ENCODE assay signal across 1 cellular context in the genomic region with DNA sequence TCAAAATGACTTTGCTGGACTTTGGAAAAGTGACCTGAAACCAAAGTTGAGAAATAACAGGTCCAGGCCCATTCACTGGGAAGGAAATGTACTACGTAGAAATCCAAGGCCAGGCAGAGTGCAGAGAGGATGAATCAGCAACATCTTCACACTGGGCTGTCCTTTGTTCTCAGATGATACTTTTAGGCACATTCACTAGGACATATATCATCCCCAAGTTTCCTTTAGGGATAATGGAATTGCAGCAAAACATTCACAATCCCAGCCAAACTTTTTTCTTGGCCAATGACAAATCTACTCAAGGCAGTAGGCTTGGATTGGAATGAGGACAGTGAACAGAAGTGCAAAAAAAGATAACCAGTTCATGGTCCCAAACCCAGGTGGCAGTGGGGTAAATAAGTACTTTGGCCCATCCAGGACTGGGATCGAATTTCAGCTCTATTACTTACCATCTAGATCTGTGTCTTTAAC.
TF ChIP-seq lines count a peak whose summit lies in the region.

No MANE protein-coding gene starts in this region.

TF ChIP-seq in HepG2, 621 proteins besides CTCF, POLR2A, EP300 and RAD21 (continued from another document and continues in another):
- TF ChIP-seq SP2 (CRISPR knock-in tag; IDR thresholded peaks at IDR 0.05) (no peak), SIX4 (CRISPR knock-in tag; IDR thresholded peaks at IDR 0.05) (peak; percentile 95), FOXM1 (CRISPR knock-in tag; IDR thresholded peaks at IDR 0.05) (0 out of 2 replicates have a peak, but pooled peaks have one; percentile 20), TCF7 (IDR thresholded peaks at IDR 0.05; ENCODE audit: low read depth) (peak; percentile 33; the same call in 1 of the 2 replicates), GATAD2A (CRISPR knock-in tag; IDR thresholded peaks at IDR 0.05) (peak; percentile 69), ZNF644 (CRISPR knock-in tag; IDR thresholded peaks at IDR 0.05; ENCODE audit: low read depth) (peak; percentile 84), JUN (CRISPR knock-in tag; IDR thresholded peaks at IDR 0.05) (no peak), RFXAP (CRISPR knock-in tag; IDR thresholded peaks at IDR 0.05; ENCODE audit: borderline replicate concordance) (no peak), ZKSCAN1 (IDR thresholded peaks at IDR 0.05; ENCODE audit: low read length) (no peak), MAF1 (CRISPR knock-in tag; IDR thresholded peaks at IDR 0.05; ENCODE audit: borderline replicate concordance) (no peak), RBM39 (IDR thresholded peaks at IDR 0.05; ENCODE audit: low read depth, low read length, poor library complexity, severe bottlenecking) (no peak), RCOR2 (CRISPR knock-in tag; IDR thresholded peaks at IDR 0.05) (peak; percentile 74; the same call in 1 of the 2 replicates), PRMT3 (CRISPR knock-in tag; IDR thresholded peaks at IDR 0.05; ENCODE audit: borderline replicate concordance, low read depth) (no peak), ZNF350 (CRISPR knock-in tag; IDR thresholded peaks at IDR 0.05; ENCODE audit: borderline replicate concordance, low read depth) (no peak), ZNF607 (CRISPR knock-in tag; IDR thresholded peaks at IDR 0.05; ENCODE audit: borderline replicate concordance) (no peak), ZSCAN30 (CRISPR knock-in tag; IDR thresholded peaks at IDR 0.05) (no peak), ZFP62 (CRISPR knock-in tag; IDR thresholded peaks at IDR 0.05) (no peak), ZNF550 (CRISPR knock-in tag; IDR thresholded peaks at IDR 0.05; ENCODE audit: borderline replicate concordance) (no peak), PHF5A (CRISPR knock-in tag; IDR thresholded peaks at IDR 0.05; ENCODE audit: low read depth, unreplicated experiment) (no peak), REXO4 (CRISPR knock-in tag; IDR thresholded peaks at IDR 0.05; ENCODE audit: borderline replicate concordance) (no peak), ZNF790 (CRISPR knock-in tag; IDR thresholded peaks at IDR 0.05; ENCODE audit: borderline replicate concordance) (no peak), NFE2 (CRISPR knock-in tag; IDR thresholded peaks at IDR 0.05) (peak; percentile 90), HMG20A (CRISPR knock-in tag; IDR thresholded peaks at IDR 0.05; ENCODE audit: borderline replicate concordance) (peak; percentile 54; the same call in 1 of the 2 replicates), SP140L (CRISPR knock-in tag; IDR thresholded peaks at IDR 0.05; ENCODE audit: borderline replicate concordance) (no peak), SMAD9 (CRISPR knock-in tag; IDR thresholded peaks at IDR 0.05) (no peak), TAF1 (CRISPR knock-in tag; IDR thresholded peaks at IDR 0.05) (no peak), ASH2L (IDR thresholded peaks at IDR 0.05; ENCODE audit: insufficient read length, low read depth, low read length) (peak; percentile 85), THYN1 (CRISPR knock-in tag; IDR thresholded peaks at IDR 0.05; ENCODE audit: borderline replicate concordance, low read depth) (no peak), KAT7 (CRISPR knock-in tag; IDR thresholded peaks at IDR 0.05; ENCODE audit: borderline replicate concordance) (no peak), NCOA1 (CRISPR knock-in tag; IDR thresholded peaks at IDR 0.05) (no peak), KDM2A (CRISPR knock-in tag; IDR thresholded peaks at IDR 0.05; ENCODE audit: borderline replicate concordance, low read depth) (no peak), IRX3 (CRISPR knock-in tag; IDR thresholded peaks at IDR 0.05; ENCODE audit: borderline replicate concordance, low read depth) (no peak), ATAD3A (CRISPR knock-in tag; IDR thresholded peaks at IDR 0.05) (no peak), ZBTB3 (CRISPR knock-in tag; IDR thresholded peaks at IDR 0.05; ENCODE audit: borderline replicate concordance, low read depth) (no peak)
- TF ChIP-seq, protein P1, sequence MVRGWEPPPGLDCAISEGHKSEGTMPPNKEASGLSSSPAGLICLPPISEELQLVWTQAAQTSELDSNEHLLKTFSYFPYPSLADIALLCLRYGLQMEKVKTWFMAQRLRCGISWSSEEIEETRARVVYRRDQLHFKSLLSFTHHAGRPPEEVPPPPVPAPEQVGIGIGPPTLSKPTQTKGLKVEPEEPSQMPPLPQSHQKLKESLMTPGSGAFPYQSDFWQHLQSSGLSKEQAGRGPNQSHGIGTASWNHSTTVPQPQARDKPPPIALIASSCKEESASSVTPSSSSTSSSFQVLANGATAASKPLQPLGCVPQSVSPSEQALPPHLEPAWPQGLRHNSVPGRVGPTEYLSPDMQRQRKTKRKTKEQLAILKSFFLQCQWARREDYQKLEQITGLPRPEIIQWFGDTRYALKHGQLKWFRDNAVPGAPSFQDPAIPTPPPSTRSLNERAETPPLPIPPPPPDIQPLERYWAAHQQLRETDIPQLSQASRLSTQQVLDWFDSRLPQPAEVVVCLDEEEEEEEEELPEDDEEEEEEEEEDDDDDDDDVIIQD (CRISPR knock-in tag; IDR thresholded peaks at IDR 0.05; ENCODE audit: low read depth), result peak; percentile 52; the same call in 1 of the 2 replicates
- TF ChIP-seq, protein P2, sequence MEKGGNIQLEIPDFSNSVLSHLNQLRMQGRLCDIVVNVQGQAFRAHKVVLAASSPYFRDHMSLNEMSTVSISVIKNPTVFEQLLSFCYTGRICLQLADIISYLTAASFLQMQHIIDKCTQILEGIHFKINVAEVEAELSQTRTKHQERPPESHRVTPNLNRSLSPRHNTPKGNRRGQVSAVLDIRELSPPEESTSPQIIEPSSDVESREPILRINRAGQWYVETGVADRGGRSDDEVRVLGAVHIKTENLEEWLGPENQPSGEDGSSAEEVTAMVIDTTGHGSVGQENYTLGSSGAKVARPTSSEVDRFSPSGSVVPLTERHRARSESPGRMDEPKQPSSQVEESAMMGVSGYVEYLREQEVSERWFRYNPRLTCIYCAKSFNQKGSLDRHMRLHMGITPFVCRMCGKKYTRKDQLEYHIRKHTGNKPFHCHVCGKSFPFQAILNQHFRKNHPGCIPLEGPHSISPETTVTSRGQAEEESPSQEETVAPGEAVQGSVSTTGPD (CRISPR knock-in tag; IDR thresholded peaks at IDR 0.05), result 0 out of 2 replicates have a peak, but pooled peaks have one; percentile 21
- TF ChIP-seq, protein P3, sequence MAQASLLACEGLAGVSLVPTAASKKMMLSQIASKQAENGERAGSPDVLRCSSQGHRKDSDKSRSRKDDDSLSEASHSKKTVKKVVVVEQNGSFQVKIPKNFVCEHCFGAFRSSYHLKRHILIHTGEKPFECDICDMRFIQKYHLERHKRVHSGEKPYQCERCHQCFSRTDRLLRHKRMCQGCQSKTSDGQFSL (CRISPR knock-in tag; IDR thresholded peaks at IDR 0.05), result no peak
- TF ChIP-seq, protein P4, sequence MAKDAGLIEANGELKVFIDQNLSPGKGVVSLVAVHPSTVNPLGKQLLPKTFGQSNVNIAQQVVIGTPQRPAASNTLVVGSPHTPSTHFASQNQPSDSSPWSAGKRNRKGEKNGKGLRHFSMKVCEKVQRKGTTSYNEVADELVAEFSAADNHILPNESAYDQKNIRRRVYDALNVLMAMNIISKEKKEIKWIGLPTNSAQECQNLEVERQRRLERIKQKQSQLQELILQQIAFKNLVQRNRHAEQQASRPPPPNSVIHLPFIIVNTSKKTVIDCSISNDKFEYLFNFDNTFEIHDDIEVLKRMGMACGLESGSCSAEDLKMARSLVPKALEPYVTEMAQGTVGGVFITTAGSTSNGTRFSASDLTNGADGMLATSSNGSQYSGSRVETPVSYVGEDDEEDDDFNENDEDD (CRISPR knock-in tag; IDR thresholded peaks at IDR 0.05; ENCODE audit: borderline replicate concordance), result no peak
- TF ChIP-seq, protein P5, sequence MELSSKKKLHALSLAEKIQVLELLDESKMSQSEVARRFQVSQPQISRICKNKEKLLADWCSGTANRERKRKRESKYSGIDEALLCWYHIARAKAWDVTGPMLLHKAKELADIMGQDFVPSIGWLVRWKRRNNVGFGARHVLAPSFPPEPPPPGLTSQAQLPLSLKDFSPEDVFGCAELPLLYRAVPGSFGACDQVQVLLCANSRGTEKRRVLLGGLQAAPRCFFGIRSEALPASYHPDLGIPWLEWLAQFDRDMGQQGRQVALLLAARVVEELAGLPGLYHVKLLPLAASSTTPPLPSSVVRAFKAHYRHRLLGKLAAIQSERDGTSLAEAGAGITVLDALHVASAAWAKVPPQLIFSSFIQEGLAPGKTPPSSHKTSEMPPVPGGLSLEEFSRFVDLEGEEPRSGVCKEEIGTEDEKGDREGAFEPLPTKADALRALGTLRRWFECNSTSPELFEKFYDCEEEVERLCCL (CRISPR knock-in tag; IDR thresholded peaks at IDR 0.05; ENCODE audit: borderline replicate concordance), result no peak
- TF ChIP-seq, protein P6, sequence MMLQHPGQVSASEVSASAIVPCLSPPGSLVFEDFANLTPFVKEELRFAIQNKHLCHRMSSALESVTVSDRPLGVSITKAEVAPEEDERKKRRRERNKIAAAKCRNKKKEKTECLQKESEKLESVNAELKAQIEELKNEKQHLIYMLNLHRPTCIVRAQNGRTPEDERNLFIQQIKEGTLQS (CRISPR knock-in tag; IDR thresholded peaks at IDR 0.05), result no peak
- TF ChIP-seq, protein P7, sequence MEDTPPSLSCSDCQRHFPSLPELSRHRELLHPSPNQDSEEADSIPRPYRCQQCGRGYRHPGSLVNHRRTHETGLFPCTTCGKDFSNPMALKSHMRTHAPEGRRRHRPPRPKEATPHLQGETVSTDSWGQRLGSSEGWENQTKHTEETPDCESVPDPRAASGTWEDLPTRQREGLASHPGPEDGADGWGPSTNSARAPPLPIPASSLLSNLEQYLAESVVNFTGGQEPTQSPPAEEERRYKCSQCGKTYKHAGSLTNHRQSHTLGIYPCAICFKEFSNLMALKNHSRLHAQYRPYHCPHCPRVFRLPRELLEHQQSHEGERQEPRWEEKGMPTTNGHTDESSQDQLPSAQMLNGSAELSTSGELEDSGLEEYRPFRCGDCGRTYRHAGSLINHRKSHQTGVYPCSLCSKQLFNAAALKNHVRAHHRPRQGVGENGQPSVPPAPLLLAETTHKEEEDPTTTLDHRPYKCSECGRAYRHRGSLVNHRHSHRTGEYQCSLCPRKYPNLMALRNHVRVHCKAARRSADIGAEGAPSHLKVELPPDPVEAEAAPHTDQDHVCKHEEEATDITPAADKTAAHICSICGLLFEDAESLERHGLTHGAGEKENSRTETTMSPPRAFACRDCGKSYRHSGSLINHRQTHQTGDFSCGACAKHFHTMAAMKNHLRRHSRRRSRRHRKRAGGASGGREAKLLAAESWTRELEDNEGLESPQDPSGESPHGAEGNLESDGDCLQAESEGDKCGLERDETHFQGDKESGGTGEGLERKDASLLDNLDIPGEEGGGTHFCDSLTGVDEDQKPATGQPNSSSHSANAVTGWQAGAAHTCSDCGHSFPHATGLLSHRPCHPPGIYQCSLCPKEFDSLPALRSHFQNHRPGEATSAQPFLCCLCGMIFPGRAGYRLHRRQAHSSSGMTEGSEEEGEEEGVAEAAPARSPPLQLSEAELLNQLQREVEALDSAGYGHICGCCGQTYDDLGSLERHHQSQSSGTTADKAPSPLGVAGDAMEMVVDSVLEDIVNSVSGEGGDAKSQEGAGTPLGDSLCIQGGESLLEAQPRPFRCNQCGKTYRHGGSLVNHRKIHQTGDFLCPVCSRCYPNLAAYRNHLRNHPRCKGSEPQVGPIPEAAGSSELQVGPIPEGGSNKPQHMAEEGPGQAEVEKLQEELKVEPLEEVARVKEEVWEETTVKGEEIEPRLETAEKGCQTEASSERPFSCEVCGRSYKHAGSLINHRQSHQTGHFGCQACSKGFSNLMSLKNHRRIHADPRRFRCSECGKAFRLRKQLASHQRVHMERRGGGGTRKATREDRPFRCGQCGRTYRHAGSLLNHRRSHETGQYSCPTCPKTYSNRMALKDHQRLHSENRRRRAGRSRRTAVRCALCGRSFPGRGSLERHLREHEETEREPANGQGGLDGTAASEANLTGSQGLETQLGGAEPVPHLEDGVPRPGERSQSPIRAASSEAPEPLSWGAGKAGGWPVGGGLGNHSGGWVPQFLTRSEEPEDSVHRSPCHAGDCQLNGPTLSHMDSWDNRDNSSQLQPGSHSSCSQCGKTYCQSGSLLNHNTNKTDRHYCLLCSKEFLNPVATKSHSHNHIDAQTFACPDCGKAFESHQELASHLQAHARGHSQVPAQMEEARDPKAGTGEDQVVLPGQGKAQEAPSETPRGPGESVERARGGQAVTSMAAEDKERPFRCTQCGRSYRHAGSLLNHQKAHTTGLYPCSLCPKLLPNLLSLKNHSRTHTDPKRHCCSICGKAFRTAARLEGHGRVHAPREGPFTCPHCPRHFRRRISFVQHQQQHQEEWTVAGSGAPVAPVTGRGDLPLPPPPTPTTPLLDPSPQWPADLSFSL (CRISPR knock-in tag; IDR thresholded peaks at IDR 0.05), result no peak
- TF ChIP-seq, protein P8, sequence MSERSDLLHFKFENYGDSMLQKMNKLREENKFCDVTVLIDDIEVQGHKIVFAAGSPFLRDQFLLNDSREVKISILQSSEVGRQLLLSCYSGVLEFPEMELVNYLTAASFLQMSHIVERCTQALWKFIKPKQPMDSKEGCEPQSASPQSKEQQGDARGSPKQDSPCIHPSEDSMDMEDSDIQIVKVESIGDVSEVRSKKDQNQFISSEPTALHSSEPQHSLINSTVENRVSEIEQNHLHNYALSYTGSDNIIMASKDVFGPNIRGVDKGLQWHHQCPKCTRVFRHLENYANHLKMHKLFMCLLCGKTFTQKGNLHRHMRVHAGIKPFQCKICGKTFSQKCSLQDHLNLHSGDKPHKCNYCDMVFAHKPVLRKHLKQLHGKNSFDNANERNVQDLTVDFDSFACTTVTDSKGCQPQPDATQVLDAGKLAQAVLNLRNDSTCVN (CRISPR knock-in tag; IDR thresholded peaks at IDR 0.05; ENCODE audit: borderline replicate concordance), result no peak
- TF ChIP-seq, protein P9, sequence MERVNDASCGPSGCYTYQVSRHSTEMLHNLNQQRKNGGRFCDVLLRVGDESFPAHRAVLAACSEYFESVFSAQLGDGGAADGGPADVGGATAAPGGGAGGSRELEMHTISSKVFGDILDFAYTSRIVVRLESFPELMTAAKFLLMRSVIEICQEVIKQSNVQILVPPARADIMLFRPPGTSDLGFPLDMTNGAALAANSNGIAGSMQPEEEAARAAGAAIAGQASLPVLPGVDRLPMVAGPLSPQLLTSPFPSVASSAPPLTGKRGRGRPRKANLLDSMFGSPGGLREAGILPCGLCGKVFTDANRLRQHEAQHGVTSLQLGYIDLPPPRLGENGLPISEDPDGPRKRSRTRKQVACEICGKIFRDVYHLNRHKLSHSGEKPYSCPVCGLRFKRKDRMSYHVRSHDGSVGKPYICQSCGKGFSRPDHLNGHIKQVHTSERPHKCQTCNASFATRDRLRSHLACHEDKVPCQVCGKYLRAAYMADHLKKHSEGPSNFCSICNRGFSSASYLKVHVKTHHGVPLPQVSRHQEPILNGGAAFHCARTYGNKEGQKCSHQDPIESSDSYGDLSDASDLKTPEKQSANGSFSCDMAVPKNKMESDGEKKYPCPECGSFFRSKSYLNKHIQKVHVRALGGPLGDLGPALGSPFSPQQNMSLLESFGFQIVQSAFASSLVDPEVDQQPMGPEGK (CRISPR knock-in tag; IDR thresholded peaks at IDR 0.05), result peak; percentile 28; the same call in 1 of the 2 replicates
